ENCODE assay signal across 1 cellular context in the genomic region with DNA sequence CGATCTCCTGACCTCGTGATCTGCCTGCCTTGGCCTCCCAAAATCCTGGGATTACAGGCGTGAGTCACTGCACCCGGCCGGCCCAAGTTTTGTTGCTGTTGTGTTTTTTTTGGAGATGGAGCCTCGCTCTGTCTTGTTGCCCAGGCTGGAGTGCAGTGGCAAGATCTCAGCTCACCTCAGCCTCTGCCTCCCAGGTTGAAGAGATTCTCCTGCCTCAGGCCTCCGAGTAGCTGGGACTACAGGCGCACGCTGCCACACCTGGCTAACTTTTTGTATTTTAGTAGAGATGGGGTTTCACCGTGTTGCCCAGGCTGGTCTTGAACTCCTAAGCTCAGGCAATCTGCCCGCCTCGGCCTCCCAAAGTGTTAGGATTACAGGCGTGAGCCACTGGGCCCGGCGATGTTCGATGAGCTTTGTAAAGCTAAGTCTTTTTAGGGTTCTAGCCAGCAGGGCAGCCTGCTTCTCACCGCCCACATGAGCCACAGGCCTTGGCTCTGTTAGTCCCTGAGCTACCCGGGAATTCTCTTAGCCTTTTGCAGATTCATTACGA. TPM values are rescaled to one million over a fixed set of nuclear protein-coding genes. Genes with fewer than 3 reads are reported as not detected.
"Had no signal": no experiment of that assay in that cellular context is flagged by ENCODE, and none has a peak within 500 bp of the region (broad histone marks: within the 10 kb centered on the region; RNA-seq: fewer than 3 reads in every experiment).

No MANE protein-coding gene starts in this region.

RNA-seq across cellular contexts. Expression of a gene that starts 12.9 kb away (rescaled TPM):
- total RNA-seq: ascending aorta had no signal
